ENCODE assay signal across 8 cellular contexts in the genomic region with DNA sequence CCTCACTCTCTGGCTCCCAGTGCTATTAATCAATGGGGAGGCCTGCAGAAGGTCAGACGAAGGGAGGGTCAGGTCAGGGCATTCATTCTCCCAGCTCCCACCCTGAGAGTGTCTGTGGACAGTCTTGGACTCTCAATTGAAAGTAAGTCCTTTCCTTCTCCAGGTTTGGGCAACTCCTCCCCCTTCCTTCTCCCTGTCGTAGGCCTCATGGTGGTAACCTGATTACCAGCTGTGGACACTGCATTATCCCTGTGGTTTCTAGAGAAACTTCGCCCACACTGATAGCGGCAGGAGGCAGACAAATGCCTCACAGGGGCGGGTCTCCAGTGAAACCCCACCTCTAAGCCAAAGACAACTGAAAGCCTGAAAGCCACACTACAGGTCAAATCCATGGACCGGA. TPM values are rescaled to one million over a fixed set of nuclear protein-coding genes. Genes with fewer than 3 reads are reported as not detected.
DNase-seq lines count a peak whose midpoint lies in the region; ATAC-seq and TF ChIP-seq lines count a peak whose summit lies in the region.

No MANE protein-coding gene starts in this region.

- no peak for DNase-seq in activated CD8-positive, alpha-beta memory T cell treated with anti-CD3 and anti-CD28 coated beads, Interleukin-2, amount 10 ng/mL, durations not matched to agents 7 days and 5 days
- DNase-seq in activated CD8-positive, alpha-beta memory T cell treated with anti-CD3 and anti-CD28 coated beads, Interleukin-2, amount 50 U/mL, for 48 hours = no peak
- no peak for DNase-seq in RWPE1 (ENCODE audit: low spot score)
- peak; percentile 81 to 91 for DNase-seq in erythroblast (lab: John Stamatoyannopoulos, UW)
- DNase-seq in stimulated activated CD8-positive, alpha-beta memory T cell treated with anti-CD3 and anti-CD28 coated beads, Interleukin-2, amount 100 ng/mL, for 48 hours (ENCODE audit: low read depth in 2 of 2) = peak; percentile 33 to 48
- no peak for DNase-seq in HuH-7.5 (ENCODE audit: low spot score)
- no peak for DNase-seq in activated CD8-positive, alpha-beta memory T cell treated with anti-CD3 and anti-CD28 coated beads, Interleukin-2, amount 50 U/mL, for 4 hours

- peak; percentile 17 for ATAC-seq in activated CD8-positive, alpha-beta memory T cell treated with anti-CD3 and anti-CD28 coated beads, Interleukin-2, amount 10 ng/mL, durations not matched to agents 7 days and 5 days
- ATAC-seq in GM18868 (IDR thresholded peaks at IDR 0.05; ENCODE audit: unreplicated experiment) = no peak

- H3K27me3 Mint-ChIP-seq in activated CD8-positive, alpha-beta memory T cell treated with anti-CD3 and anti-CD28 coated beads, Interleukin-2, amount 10 ng/mL, durations not matched to agents 7 days and 5 days = no peaks in the 10 kb centered on the region

- POLR2A ChIA-PET in RWPE1 (lab: Yijun Ruan, JAX; ENCODE audit: low non-redundant PET) = no interaction called here

- no peaks in the 10 kb centered on the region for H3K9me3 Mint-ChIP-seq in activated CD8-positive, alpha-beta memory T cell treated with anti-CD3 and anti-CD28 coated beads, Interleukin-2, amount 10 ng/mL, durations not matched to agents 7 days and 5 days (ENCODE audit: low read depth)

- no peak for TF ChIP-seq CTCF in RWPE1 (conservative IDR thresholded peaks at IDR 0.05; ENCODE audit: low read depth)

- H3K4me1 Mint-ChIP-seq in activated CD8-positive, alpha-beta memory T cell treated with anti-CD3 and anti-CD28 coated beads, Interleukin-2, amount 10 ng/mL, durations not matched to agents 7 days and 5 days = peaks cover 73% of the 10 kb centered on the region

- no peak for TF ChIP-seq POLR2A in erythroblast (IDR thresholded peaks at IDR 0.05; ENCODE audit: low read length)

- peak overlapping the region; percentile 8 for H3K4me3 Mint-ChIP-seq in activated CD8-positive, alpha-beta memory T cell treated with anti-CD3 and anti-CD28 coated beads, Interleukin-2, amount 10 ng/mL, durations not matched to agents 7 days and 5 days

- peaks cover 3% of the 10 kb centered on the region for H3K36me3 Mint-ChIP-seq in activated CD8-positive, alpha-beta memory T cell treated with anti-CD3 and anti-CD28 coated beads, Interleukin-2, amount 10 ng/mL, durations not matched to agents 7 days and 5 days

- peak overlapping the region; percentile 52 for H3K27ac Mint-ChIP-seq in activated CD8-positive, alpha-beta memory T cell treated with anti-CD3 and anti-CD28 coated beads, Interleukin-2, amount 10 ng/mL, durations not matched to agents 7 days and 5 days

- 0 out of 2 replicates have a peak overlapping the region, but pooled peaks have one; percentile 10 for H3K27ac ChIP-seq in RWPE1

- CTCF ChIA-PET in activated CD8-positive, alpha-beta memory T cell treated with anti-CD3 and anti-CD28 coated beads, Interleukin-2, amount 10 ng/mL, durations not matched to agents 7 days and 5 days (lab: Charles Lee) = interaction anchor here (0.6 kb wide), 1 partner anchor 28 kb away, joined by 3 read pairs; no protein-coding TSS in a partner anchor
- CTCF ChIA-PET in RWPE1 (lab: Yijun Ruan, JAX) = no interaction called here

RNA-seq across cellular contexts. Expression of gene SLC25A19, which starts 57.7 kb away (rescaled TPM):
- total RNA-seq in activated CD8-positive, alpha-beta memory T cell treated with anti-CD3 and anti-CD28 coated beads, Interleukin-2, amount 10 ng/mL, durations not matched to agents 7 days and 5 days = 10 to 100 TPM; 46.3 to 66.4 TPM

RNA-seq across cellular contexts. Expression of gene GRB2, which starts 58.6 kb away (rescaled TPM):
- total RNA-seq in activated CD8-positive, alpha-beta memory T cell treated with anti-CD3 and anti-CD28 coated beads, Interleukin-2, amount 10 ng/mL, durations not matched to agents 7 days and 5 days = 100 to 1,000 TPM; 138 to 179 TPM

Comparison
In these comparisons a context has a peak if more than half of its experiments do, and no peak if none do; other contexts are left out.
1. DNase-seq: peak in erythroblast (2 of 2) and stimulated activated CD8-positive, alpha-beta memory T cell treated with anti-CD3 and anti-CD28 coated beads, Interleukin-2, amount 100 ng/mL, for 48 hours (2 of 2); none in activated CD8-positive, alpha-beta memory T cell treated with anti-CD3 and anti-CD28 coated beads, Interleukin-2, amount 10 ng/mL, durations not matched to agents 7 days and 5 days (single experiment), activated CD8-positive, alpha-beta memory T cell treated with anti-CD3 and anti-CD28 coated beads, Interleukin-2, amount 50 U/mL, for 48 hours (single experiment), RWPE1 (single experiment), HuH-7.5 (single experiment) and activated CD8-positive, alpha-beta memory T cell treated with anti-CD3 and anti-CD28 coated beads, Interleukin-2, amount 50 U/mL, for 4 hours (single experiment).